In genomic region chr1:242826706-242827336, GRCh38 we compare ENCODE assay signal across 21 cellular contexts.
"Had no signal": no experiment of that assay in that cellular context is flagged by ENCODE, and none has a peak within 500 bp of the region (broad histone marks: within the 10 kb centered on the region; RNA-seq: fewer than 3 reads in every experiment).

No MANE protein-coding gene starts in this region.

- ATAC-seq: activated T-helper 17 cell treated with anti-CD3 and anti-CD28 coated beads, Interleukin-2, amount 50 U/mL, for 72 hours; heart right ventricle; left colon; pancreas; psoas muscle; stimulated activated effector memory CD8-positive, alpha-beta T cell treated with anti-CD3 and anti-CD28 coated beads, Interleukin-12 subunit alpha, Interleukin-12 subunit beta, amount 100 ng/mL, for 72 hours had no signal

- DNase-seq: activated naive CD4-positive, alpha-beta T cell; activated T-cell treated with anti-CD3 and anti-CD28 coated beads, Interleukin-2, amount 50 U/mL, for 1 hour; adrenal gland; cerebellar nuclear complex; cortex of kidney; foreskin fibroblast; heart right ventricle; islet precursor cell; left colon; mesenchymal stem cell; nephron progenitor cell; pancreas; psoas muscle; stimulated activated CD4-positive, alpha-beta T cell treated with anti-CD3 and anti-CD28 coated beads, Interleukin-2, amount 100 ng/mL, for 24 hours; testis had no signal

- H3K4me3 ChIP-seq: adrenal gland, heart right ventricle, pancreas, psoas muscle, right atrium auricular region, skin epidermis, testis, vagina had no signal

- H3K27me3 ChIP-seq: adrenal gland, pancreas, right atrium auricular region, testis, vagina had no signal

- H3K9me3 ChIP-seq: adrenal gland, heart right ventricle, pancreas, psoas muscle, right atrium auricular region, testis, vagina had no signal

- H3K4me1 ChIP-seq: adrenal gland, heart right ventricle, pancreas, psoas muscle, right atrium auricular region, testis, vagina had no signal

- H3K27ac ChIP-seq: adrenal gland, epithelial cell of prostate, heart right ventricle, pancreas, psoas muscle, right atrium auricular region, skin epidermis, testis, vagina had no signal

- H3K36me3 ChIP-seq: adrenal gland, heart right ventricle, pancreas, right atrium auricular region, vagina had no signal
